Comparison of ENCODE assay signal across 8 cellular contexts in the genomic region with DNA sequence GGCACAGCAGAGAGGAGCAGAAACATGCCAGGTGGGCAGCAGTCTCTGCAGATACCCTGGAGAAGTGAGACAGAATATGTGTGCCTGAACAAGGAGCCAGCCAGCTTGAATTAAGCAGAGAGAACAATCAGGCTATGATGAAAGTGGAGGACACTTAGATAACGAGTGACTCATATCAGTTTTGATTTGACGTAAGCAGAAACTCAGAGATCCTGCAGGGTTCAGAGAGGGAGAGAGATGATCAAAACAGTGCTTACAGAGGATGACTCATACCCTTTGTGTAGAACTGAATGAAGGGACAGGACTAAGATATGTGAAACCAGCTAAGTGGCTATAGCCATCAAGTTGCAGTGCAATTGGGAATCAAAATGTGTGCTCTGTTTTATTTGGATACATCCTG.
DNase-seq lines count a peak whose midpoint lies in the region; ATAC-seq and TF ChIP-seq lines count a peak whose summit lies in the region.

No MANE protein-coding gene starts in this region.

- H3K9me3 ChIP-seq in HCT116 (ENCODE audit: control insufficient read depth in 1 of 2, insufficient read depth in 1 of 2, low read depth in 1 of 2, low read length in 2 of 2), result no peaks in the 10 kb centered on the region

- intact Hi-C loops in HCT116 (cut with micrococcal nuclease), result no loop called here

- in situ Hi-C loops in GM13976 (cut with MboI; ENCODE audit: low sequenced_read_pairs, unreplicated experiment), result no loop called here

- H2AFZ ChIP-seq in HCT116 (ENCODE audit: low read depth, low read length, poor library complexity, severe bottlenecking), result peak overlapping the region; percentile 80

- no TSS peak for BruUV-seq in HCT116 (replicated peaks; lab: Mats Ljungman, UMichigan)

- no peak for TF ChIP-seq POLR2A in HCT116 (IDR thresholded peaks at IDR 0.05; ENCODE audit: borderline replicate concordance, extremely low read depth, insufficient read depth, insufficient read length)

- peak overlapping the region in 1 of 2 experiments; percentile 11; a peak in 1 of 4 replicates for H3K4me3 ChIP-seq in HCT116 (replicated peaks in 1 of 2; ENCODE audit: low read depth in 1 of 2, low read length in 2 of 2)
- no peak overlapping the region for H3K4me3 ChIP-seq in fibroblast of the aortic adventitia (ENCODE audit: low read depth, low read length)

- TF ChIP-seq CTCF in GM13976 (IDR thresholded peaks at IDR 0.05; ENCODE audit: borderline replicate concordance, control extremely low read depth, extremely low read depth, insufficient read depth, missing control alignments), result no peak
- TF ChIP-seq CTCF in HCT116 (IDR thresholded peaks at IDR 0.05 in 2 of 3, conservative IDR thresholded peaks at IDR 0.05 in 1 of 3; ENCODE audit: borderline replicate concordance in 1 of 3, insufficient read depth in 1 of 3, low read depth in 2 of 3, low read length in 2 of 3), result no peak
- TF ChIP-seq CTCF in fibroblast of the aortic adventitia (IDR thresholded peaks at IDR 0.05; ENCODE audit: insufficient read depth, low read length), result no peak

- peaks cover 5 to 32% of the 10 kb centered on the region in 2 experiments; a peak in 3 of 4 replicates for H3K4me1 ChIP-seq in HCT116 (ENCODE audit: control insufficient read depth in 1 of 2, insufficient read depth in 2 of 2, low read length in 2 of 2)

- CTCF ChIA-PET in HCT116 (lab: Charles Lee), result no interaction called here

- H3K9me2 ChIP-seq in HCT116 (ENCODE audit: insufficient read depth), result no peaks in the 10 kb centered on the region

- H3K9ac ChIP-seq in HCT116 (ENCODE audit: low read length), result 0 out of 2 replicates have a peak overlapping the region, but pooled peaks have one; percentile 16

- peak; percentile 12 for DNase-seq in GM13976 (ENCODE audit: low spot score)
- peak; percentile 98 for DNase-seq in HCT116 (ENCODE audit: low read depth, low spot score)
- DNase-seq in NCI-H345 (lab: John Stamatoyannopoulos, UW), result peak; percentile 69
- DNase-seq in fibroblast of the aortic adventitia (ENCODE audit: low read depth), result peak; percentile 95
- DNase-seq in SKM-1 (lab: John Stamatoyannopoulos, UW; ENCODE audit: unreplicated experiment), result no peak
- DNase-seq in activated T-cell treated with anti-CD3 and anti-CD28 coated beads for 4 hours, result no peak

- no peaks in the 10 kb centered on the region for H4K20me1 ChIP-seq in HCT116 (ENCODE audit: insufficient read depth)

- no peaks in the 10 kb centered on the region for H3K36me3 ChIP-seq in HCT116 (ENCODE audit: control insufficient read depth in 1 of 2, insufficient read depth in 2 of 2, low read length in 2 of 2)

- no peaks in the 10 kb centered on the region for H3K79me2 ChIP-seq in HCT116 (ENCODE audit: insufficient read depth, low read length)

- TF ChIP-seq RAD21 in HCT116 (IDR thresholded peaks at IDR 0.05; ENCODE audit: low read depth), result 0 out of 2 replicates have a peak, but pooled peaks have one; percentile 16

- H3K4me2 ChIP-seq in HCT116 (ENCODE audit: low read length), result peak overlapping the region; percentile 69

- POLR2A ChIA-PET in HCT116 (lab: Charles Lee), result interaction anchor here (1.3 to 1.5 kb wide), 2 partner anchors 8 to 301 kb away, joined by 4 to 6 read pairs; a partner anchor contains a TSS

- no peak overlapping the region for H3K27ac ChIP-seq in HCT116 (ENCODE audit: low read depth, low read length)

- no peaks in the 10 kb centered on the region for H3K27me3 ChIP-seq in HCT116 (ENCODE audit: insufficient read depth, low read length)

- RAD21 ChIA-PET in HCT116 (lab: Charles Lee; ENCODE audit: low non-redundant PET in 1 of 2, low total read pairs in 2 of 2, uncharacterized antibody in 2 of 2, unreplicated experiment in 2 of 2), result no interaction called here

- ATAC-seq in HCT116, result peak; percentile 93
- no peak for ATAC-seq in HG02970 (IDR thresholded peaks at IDR 0.05; ENCODE audit: low FRiP score, unreplicated experiment)
- no peak for ATAC-seq in GM18502 (IDR thresholded peaks at IDR 0.05; ENCODE audit: poor library complexity, unreplicated experiment)

TF ChIP-seq in HCT116, 20 proteins besides CTCF, POLR2A, EP300 and RAD21:
- TF ChIP-seq SRF (IDR thresholded peaks at IDR 0.05; ENCODE audit: low read depth) (no peak), EGR1 (IDR thresholded peaks at IDR 0.05; ENCODE audit: low read depth) (no peak), JUND (IDR thresholded peaks at IDR 0.05) (peak; percentile 95), SIN3A (IDR thresholded peaks at IDR 0.05; ENCODE audit: low read depth) (no peak), EZH2phosphoT487 (IDR thresholded peaks at IDR 0.05; ENCODE audit: borderline replicate concordance) (no peak), YY1 (IDR thresholded peaks at IDR 0.05; ENCODE audit: extremely low read depth, insufficient replicate concordance, low read depth, low read length) (peak; percentile 19), ELF1 (IDR thresholded peaks at IDR 0.05; ENCODE audit: borderline replicate concordance, low read depth) (no peak), ZNF274 (IDR thresholded peaks at IDR 0.05; ENCODE audit: low read depth, low read length) (no peak), CBX3 (IDR thresholded peaks at IDR 0.05; ENCODE audit: low read depth) (peak; percentile 98), ZFX (IDR thresholded peaks at IDR 0.05) (no peak), SP1 (IDR thresholded peaks at IDR 0.05; ENCODE audit: low read depth) (peak; percentile 84), EZH2 (IDR thresholded peaks at IDR 0.05) (no peak), POLR2AphosphoS5 (IDR thresholded peaks at IDR 0.05; ENCODE audit: low read depth, low read length) (peak; percentile 59), CEBPB (IDR thresholded peaks at IDR 0.05; ENCODE audit: low read depth) (peak; percentile 88), TCF7L2 (IDR thresholded peaks at IDR 0.05; ENCODE audit: borderline replicate concordance, extremely low read depth, insufficient read depth, insufficient read length) (peak; percentile 92), FOSL1 (IDR thresholded peaks at IDR 0.05; ENCODE audit: low read depth) (peak; percentile 94)
- TF ChIP-seq, protein P1, sequence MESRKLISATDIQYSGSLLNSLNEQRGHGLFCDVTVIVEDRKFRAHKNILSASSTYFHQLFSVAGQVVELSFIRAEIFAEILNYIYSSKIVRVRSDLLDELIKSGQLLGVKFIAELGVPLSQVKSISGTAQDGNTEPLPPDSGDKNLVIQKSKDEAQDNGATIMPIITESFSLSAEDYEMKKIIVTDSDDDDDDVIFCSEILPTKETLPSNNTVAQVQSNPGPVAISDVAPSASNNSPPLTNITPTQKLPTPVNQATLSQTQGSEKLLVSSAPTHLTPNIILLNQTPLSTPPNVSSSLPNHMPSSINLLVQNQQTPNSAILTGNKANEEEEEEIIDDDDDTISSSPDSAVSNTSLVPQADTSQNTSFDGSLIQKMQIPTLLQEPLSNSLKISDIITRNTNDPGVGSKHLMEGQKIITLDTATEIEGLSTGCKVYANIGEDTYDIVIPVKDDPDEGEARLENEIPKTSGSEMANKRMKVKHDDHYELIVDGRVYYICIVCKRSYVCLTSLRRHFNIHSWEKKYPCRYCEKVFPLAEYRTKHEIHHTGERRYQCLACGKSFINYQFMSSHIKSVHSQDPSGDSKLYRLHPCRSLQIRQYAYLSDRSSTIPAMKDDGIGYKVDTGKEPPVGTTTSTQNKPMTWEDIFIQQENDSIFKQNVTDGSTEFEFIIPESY (IDR thresholded peaks at IDR 0.05; ENCODE audit: extremely low read depth, insufficient replicate concordance, low read length), result peak; percentile 48
- TF ChIP-seq, protein P2, sequence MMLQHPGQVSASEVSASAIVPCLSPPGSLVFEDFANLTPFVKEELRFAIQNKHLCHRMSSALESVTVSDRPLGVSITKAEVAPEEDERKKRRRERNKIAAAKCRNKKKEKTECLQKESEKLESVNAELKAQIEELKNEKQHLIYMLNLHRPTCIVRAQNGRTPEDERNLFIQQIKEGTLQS (IDR thresholded peaks at IDR 0.05), result peak; percentile 66
- TF ChIP-seq, protein P3, sequence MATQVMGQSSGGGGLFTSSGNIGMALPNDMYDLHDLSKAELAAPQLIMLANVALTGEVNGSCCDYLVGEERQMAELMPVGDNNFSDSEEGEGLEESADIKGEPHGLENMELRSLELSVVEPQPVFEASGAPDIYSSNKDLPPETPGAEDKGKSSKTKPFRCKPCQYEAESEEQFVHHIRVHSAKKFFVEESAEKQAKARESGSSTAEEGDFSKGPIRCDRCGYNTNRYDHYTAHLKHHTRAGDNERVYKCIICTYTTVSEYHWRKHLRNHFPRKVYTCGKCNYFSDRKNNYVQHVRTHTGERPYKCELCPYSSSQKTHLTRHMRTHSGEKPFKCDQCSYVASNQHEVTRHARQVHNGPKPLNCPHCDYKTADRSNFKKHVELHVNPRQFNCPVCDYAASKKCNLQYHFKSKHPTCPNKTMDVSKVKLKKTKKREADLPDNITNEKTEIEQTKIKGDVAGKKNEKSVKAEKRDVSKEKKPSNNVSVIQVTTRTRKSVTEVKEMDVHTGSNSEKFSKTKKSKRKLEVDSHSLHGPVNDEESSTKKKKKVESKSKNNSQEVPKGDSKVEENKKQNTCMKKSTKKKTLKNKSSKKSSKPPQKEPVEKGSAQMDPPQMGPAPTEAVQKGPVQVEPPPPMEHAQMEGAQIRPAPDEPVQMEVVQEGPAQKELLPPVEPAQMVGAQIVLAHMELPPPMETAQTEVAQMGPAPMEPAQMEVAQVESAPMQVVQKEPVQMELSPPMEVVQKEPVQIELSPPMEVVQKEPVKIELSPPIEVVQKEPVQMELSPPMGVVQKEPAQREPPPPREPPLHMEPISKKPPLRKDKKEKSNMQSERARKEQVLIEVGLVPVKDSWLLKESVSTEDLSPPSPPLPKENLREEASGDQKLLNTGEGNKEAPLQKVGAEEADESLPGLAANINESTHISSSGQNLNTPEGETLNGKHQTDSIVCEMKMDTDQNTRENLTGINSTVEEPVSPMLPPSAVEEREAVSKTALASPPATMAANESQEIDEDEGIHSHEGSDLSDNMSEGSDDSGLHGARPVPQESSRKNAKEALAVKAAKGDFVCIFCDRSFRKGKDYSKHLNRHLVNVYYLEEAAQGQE (IDR thresholded peaks at IDR 0.05; ENCODE audit: low read depth), result no peak
- TF ChIP-seq, protein P4, sequence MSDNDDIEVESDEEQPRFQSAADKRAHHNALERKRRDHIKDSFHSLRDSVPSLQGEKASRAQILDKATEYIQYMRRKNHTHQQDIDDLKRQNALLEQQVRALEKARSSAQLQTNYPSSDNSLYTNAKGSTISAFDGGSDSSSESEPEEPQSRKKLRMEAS (IDR thresholded peaks at IDR 0.05), result peak; percentile 34; the same call in 1 of the 2 replicates

Comparison
In these comparisons a context has a peak if more than half of its experiments do, and no peak if none do; other contexts are left out.
1. DNase-seq: peak in GM13976 (single experiment), HCT116 (single experiment), NCI-H345 (single experiment) and fibroblast of the aortic adventitia (single experiment); none in SKM-1 (single experiment) and activated T-cell treated with anti-CD3 and anti-CD28 coated beads for 4 hours (single experiment).